In the genomic region with DNA sequence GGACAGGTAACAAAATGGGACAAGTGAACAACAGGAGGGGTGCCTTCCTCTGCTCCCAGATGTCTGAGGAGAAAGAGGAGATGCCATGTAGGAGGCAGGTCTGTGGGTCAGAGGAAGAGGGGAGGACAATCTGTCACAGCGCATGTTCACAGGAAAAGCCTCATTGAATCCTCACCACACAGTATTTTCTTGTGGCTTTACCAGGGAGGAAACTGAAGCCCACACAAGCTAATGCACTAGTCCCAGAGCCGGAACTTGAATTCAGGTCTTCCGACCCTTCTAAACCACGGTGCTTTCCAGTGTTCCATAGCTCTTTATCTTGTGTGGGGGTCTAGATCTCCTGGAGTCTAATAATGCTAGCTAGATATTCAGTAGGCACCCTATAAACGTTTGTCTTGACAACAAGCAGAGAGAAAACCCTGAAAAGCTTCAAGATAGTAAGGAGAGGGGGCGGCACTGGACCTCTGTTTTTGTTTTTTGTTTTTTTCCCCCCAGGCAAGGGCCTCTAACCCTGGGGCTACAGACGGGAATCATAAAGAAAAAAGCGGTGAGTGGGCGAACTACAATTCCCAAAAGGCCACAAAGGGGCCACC, we compare ENCODE assay signal across 8 cellular contexts. TPM values are rescaled to one million over a fixed set of nuclear protein-coding genes. Genes with fewer than 3 reads are reported as not detected.
A peak's percentile ranks its signal among the peaks of the same experiment; 100 is the strongest.
DNase-seq lines count a peak whose midpoint lies in the region; ATAC-seq, FAIRE-seq and TF ChIP-seq lines count a peak whose summit lies in the region.

No MANE protein-coding gene starts in this region.

- ATAC-seq in GM21447 (IDR thresholded peaks at IDR 0.05; ENCODE audit: unreplicated experiment) = peak; percentile 17
- ATAC-seq in psoas muscle = peak in 3 of 4 donors; percentile 1 to 24 (median 3)

- no peak overlapping the region; the same call in 1 of the 2 replicates for H2BK12ac ChIP-seq in H1 (ENCODE audit: low read depth, low read length)

- TF ChIP-seq EP300 in H1 (IDR thresholded peaks at IDR 0.05; ENCODE audit: borderline replicate concordance in 1 of 2, low read depth in 2 of 2, low read length in 2 of 2) = no peak

- no peak overlapping the region for H2AFZ ChIP-seq in H1 (ENCODE audit: low read length)

- H2BK20ac ChIP-seq in H1 (ENCODE audit: low read length) = no peak overlapping the region

- no peak overlapping the region; the same call in 1 of the 2 replicates for H2BK15ac ChIP-seq in H1 (ENCODE audit: low read length)

- no peak overlapping the region for H2BK120ac ChIP-seq in H1 (replicated peaks; ENCODE audit: low read depth, low read length)

- H3K27me3 ChIP-seq in BJ (ENCODE audit: control insufficient read depth, insufficient read depth, low read length) = no peaks in the 10 kb centered on the region
- peaks cover 17 to 38% (median 33%) of the 10 kb centered on the region in 4 experiments for H3K27me3 ChIP-seq in H1 (replicated peaks in 1 of 4; ENCODE audit: control insufficient read depth in 3 of 4, extremely low read depth in 1 of 4, insufficient read depth in 3 of 4, low read length in 3 of 4)
- H3K27me3 ChIP-seq in psoas muscle (ENCODE audit: insufficient read depth in 3 of 3, low read length in 2 of 3) = peaks cover 0 to 28% (median 2%) of the 10 kb centered on the region in 3 donors

- H4K8ac ChIP-seq in H1 (ENCODE audit: extremely low read depth, insufficient read depth, low read length) = no peak overlapping the region

- peaks cover 11% of the 10 kb centered on the region for H3K79me1 ChIP-seq in H1 (ENCODE audit: low read depth, low read length)

- no peak overlapping the region for H3K18ac ChIP-seq in H1 (ENCODE audit: extremely low read depth, low read length)

- H3K4me1 ChIP-seq in H1 (replicated peaks in 1 of 4; ENCODE audit: control insufficient read depth in 3 of 4, insufficient read depth in 4 of 4, low read length in 3 of 4) (peaks cover 4 to 45% (median 23%) of the 10 kb centered on the region in 4 experiments), psoas muscle (peaks cover 12% of the 10 kb centered on the region)

- no peak overlapping the region for H4K91ac ChIP-seq in H1 (replicated peaks; ENCODE audit: insufficient read length, low read length)

- FAIRE-seq in RCC 7860 (lab: Jason Lieb, UNC) = no peak
- no peak for FAIRE-seq in H1 (lab: Jason Lieb, UNC)

- peaks cover 14% of the 10 kb centered on the region for H3K23me2 ChIP-seq in H1 (ENCODE audit: low read depth, low read length)

- POLR2A ChIA-PET in BJ (lab: Charles Lee) = interaction anchor here (0.5 to 2.6 kb wide), 7 partner anchors 8 to 277 kb away, joined by 3 to 12 read pairs (median 4); a partner anchor contains a TSS
- POLR2A ChIA-PET in H1 (lab: Charles Lee; ENCODE audit: partially characterized antibody) = interaction anchor here (0.6 to 22.1 kb wide), 28 partner anchors 12 to 1125 kb away, joined by 3 to 852 read pairs (median 7); a partner anchor contains a TSS

- H3K4me3 ChIP-seq in BJ (ENCODE audit: low read depth, low read length) (peak overlapping the region; percentile 76), H1 (ENCODE audit: extremely low read depth in 1 of 4, insufficient read depth in 2 of 4, low read depth in 3 of 4, low read length in 4 of 4) (peak overlapping the region; percentile 69 to 93 (median 81)), psoas muscle (peak overlapping the region; percentile 78)

- H3K27ac ChIP-seq in H1 (ENCODE audit: low read depth, low read length) (no peak overlapping the region), psoas muscle (peak overlapping the region; percentile 77)

- TF ChIP-seq RAD21 in H1 (IDR thresholded peaks at IDR 0.05 in 1 of 2, conservative IDR thresholded peaks at IDR 0.05 in 1 of 2; ENCODE audit: low read depth in 2 of 2, low read length in 2 of 2) = no peak

- no peak overlapping the region for H3K4ac ChIP-seq in H1 (replicated peaks; ENCODE audit: insufficient read length, low read depth, low read length)

- peak overlapping the region; percentile 40; the same call in 1 of the 2 replicates for H2AK5ac ChIP-seq in H1 (ENCODE audit: low read depth, low read length)

- H3K36me3 ChIP-seq in BJ (ENCODE audit: control insufficient read depth, insufficient read depth, low read length) (peaks cover 27% of the 10 kb centered on the region), H1 (ENCODE audit: control insufficient read depth in 2 of 4, insufficient read depth in 4 of 4, low read length in 3 of 4) (peaks cover 28 to 37% (median 31%) of the 10 kb centered on the region in 4 experiments), psoas muscle (ENCODE audit: insufficient read depth in 1 of 2, low read depth in 1 of 2) (peaks cover 7 to 33% of the 10 kb centered on the region in 2 donors)

- peaks cover 12 to 28% of the 10 kb centered on the region in 2 experiments for H4K20me1 ChIP-seq in H1 (replicated peaks in 1 of 2; ENCODE audit: control insufficient read depth in 1 of 2, insufficient read depth in 2 of 2, low read length in 2 of 2)

- DNase-seq in BJ (ENCODE audit: low read depth) = no peak
- peak; percentile 18 for DNase-seq in RCC 7860 (ENCODE audit: low spot score)
- no peak for DNase-seq in H1 (ENCODE audit: low read depth in 1 of 2, low spot score in 2 of 2)
- DNase-seq in psoas muscle = no peak
- no peak for DNase-seq in dermis blood vessel endothelial cell
- no peak for DNase-seq in anterior cingulate cortex (lab: John Stamatoyannopoulos, UW)
- DNase-seq in globus pallidus (ENCODE audit: low spot score) = no peak

- CTCF ChIA-PET in BJ (lab: Yijun Ruan, JAX) = interaction anchor here (0.8 to 12.2 kb wide), 10 partner anchors 11 to 469 kb away, joined by 3 to 235 read pairs (median 4); a partner anchor contains a TSS
- CTCF ChIA-PET in H1 (lab: Charles Lee; ENCODE audit: partially characterized antibody) = interaction anchor here (0.7 to 27.9 kb wide), 9 partner anchors 14 to 227 kb away, joined by 3 to 726 read pairs (median 3); a partner anchor contains a TSS

- peak overlapping the region; percentile 96; the same call in 1 of the 2 replicates for H2BK5ac ChIP-seq in H1 (ENCODE audit: low read depth, low read length)

- intact Hi-C loops in psoas muscle (cut with DNase I) = no loop called here

- WGBS in H1 (ENCODE audit: extremely low coverage in 1 of 2, insufficient coverage in 1 of 2, insufficient read length in 1 of 2, insufficient replicate concordance in 2 of 2, low coverage in 1 of 2, low lambda C conversion rate in 2 of 2, missing lambda C conversion rate in 1 of 2), 2 experiments = 24% methylated on average over 9 of the region's 9 CpGs; no CpG with 5 or more reads in 1 of the 2 experiments
- WGBS in psoas muscle, 3 donors = 12 to 20% (median 15%) methylated on average over 9 of the region's 9 CpGs

- TF ChIP-seq CTCF in BJ (IDR thresholded peaks at IDR 0.05; ENCODE audit: insufficient read depth, low read depth, low read length) (no peak), H1 (IDR thresholded peaks at IDR 0.05; ENCODE audit: control extremely low read depth in 1 of 3, insufficient read depth in 1 of 3, low read depth in 1 of 3, low read length in 3 of 3) (no peak), psoas muscle (IDR thresholded peaks at IDR 0.05) (peak; percentile 10)

- no peak overlapping the region for H4K5ac ChIP-seq in H1 (ENCODE audit: insufficient read length, low read depth, low read length)

- H3K14ac ChIP-seq in H1 (ENCODE audit: insufficient read length) = no peak overlapping the region

- H3K23ac ChIP-seq in H1 (ENCODE audit: insufficient read length) = no peak overlapping the region

- H3K56ac ChIP-seq in H1 (replicated peaks; ENCODE audit: insufficient read length, low read depth, low read length) = no peak overlapping the region

- H3K9ac ChIP-seq in H1 (replicated peaks in 1 of 4; ENCODE audit: extremely low read depth in 1 of 4, low read depth in 3 of 4, low read length in 3 of 4) = peak overlapping the region in 3 of 4 experiments; percentile 95 to 99 (median 97); a peak in 5 of 7 replicates

- TF ChIP-seq POLR2A in H1 (IDR thresholded peaks at IDR 0.05; ENCODE audit: control extremely low read depth in 1 of 2, low read depth in 2 of 2, low read length in 2 of 2) = no peak

- peaks cover 6 to 15% of the 10 kb centered on the region in 2 experiments; a peak in 3 of 4 replicates for H3K79me2 ChIP-seq in H1 (ENCODE audit: control insufficient read depth in 1 of 2, insufficient read depth in 2 of 2, low read length in 2 of 2)

- H3K9me3 ChIP-seq in H1 (ENCODE audit: insufficient read depth in 2 of 2, low read depth in 1 of 2, low read length in 1 of 2) (no peaks in the 10 kb centered on the region), psoas muscle (no peaks in the 10 kb centered on the region)

- peak overlapping the region; percentile 94 to 95 for H3K4me2 ChIP-seq in H1 (ENCODE audit: insufficient read depth in 1 of 2, low read depth in 2 of 2, low read length in 2 of 2)

RNA-seq across cellular contexts. Expression of a gene that starts 0.4 kb away (rescaled TPM):
- 299 and 550 TPM in 2 replicates for polyA plus RNA-seq in BJ (2011; rRNA removed)
- polyA minus RNA-seq in BJ (2011; rRNA and poly(A)+ RNA removed) = 213 and 403 TPM in 2 replicates
- total RNA-seq in H1 (2021; fragmentation: NEBNext Ultra II Directional; extraction: Animal tissue kit (Norgen Biotek cat#: 25700)) = 274 and 283 TPM in 2 replicates
- 520 and 847 TPM in 2 replicates for polyA plus RNA-seq in H1 (2011; rRNA removed)
- polyA plus RNA-seq in H1 (2011; cell fraction: cytosol; rRNA removed) = 535 TPM
- polyA plus RNA-seq in H1 (2011; cell fraction: nucleus; rRNA removed) = 681 TPM
- 231 to 352 TPM (median 336 TPM) in 4 replicates for polyA plus RNA-seq in H1 (2012, experiment 1 of 2)
- 385 TPM for polyA plus RNA-seq in H1 (2012, experiment 2 of 2)
- 209 TPM for polyA plus RNA-seq in H1 (2013, experiment 1 of 2)
- 189 TPM for polyA plus RNA-seq in H1 (2013, experiment 2 of 2)
- 316 and 343 TPM in 2 replicates for polyA minus RNA-seq in H1 (2011; rRNA and poly(A)+ RNA removed)
- 236 TPM for polyA minus RNA-seq in H1 (2011; cell fraction: cytosol; rRNA and poly(A)+ RNA removed)
- polyA minus RNA-seq in H1 (2011; cell fraction: nucleus; rRNA and poly(A)+ RNA removed) = 206 TPM
- 10 to 100 TPM; 39.2 to 59.2 (median 47.3) TPM for total RNA-seq in psoas muscle
- 10 to 100 TPM; 36.6 to 66.8 (median 62.7) TPM for polyA plus RNA-seq in psoas muscle
- total RNA-seq in dermis blood vessel endothelial cell = 140 and 291 TPM in 2 replicates

RNA-seq across cellular contexts. Expression of a gene that starts 12.5 kb away (rescaled TPM):
- polyA plus RNA-seq in BJ (2011; rRNA removed) (1.4 and 2.8 TPM in 2 replicates), H1 (2011; rRNA removed) (0.92 and 1.4 TPM in 2 replicates), psoas muscle (under 1 TPM in 2 of 3 donors, not detected in 1; 0.01 to 0.20 TPM)
- polyA minus RNA-seq in BJ (2011; rRNA and poly(A)+ RNA removed) = 1.8 and 2.2 TPM in 2 replicates
- total RNA-seq in H1 (2021; fragmentation: NEBNext Ultra II Directional; extraction: Animal tissue kit (Norgen Biotek cat#: 25700)) = 1.7 and 1.8 TPM in 2 replicates
- polyA plus RNA-seq in H1 (2011; cell fraction: cytosol; rRNA removed) = 0.48 TPM
- 1.7 TPM for polyA plus RNA-seq in H1 (2011; cell fraction: nucleus; rRNA removed)
- 1.7 to 3.4 TPM (median 2.3 TPM) in 4 replicates for polyA plus RNA-seq in H1 (2012, experiment 1 of 2)
- polyA plus RNA-seq in H1 (2012, experiment 2 of 2) = 1.5 TPM
- polyA plus RNA-seq in H1 (2013, experiment 1 of 2) = 3.2 TPM
- polyA plus RNA-seq in H1 (2013, experiment 2 of 2) = 3.0 TPM
- 0.59 and 0.63 TPM in 2 replicates for polyA minus RNA-seq in H1 (2011; rRNA and poly(A)+ RNA removed)
- polyA minus RNA-seq in H1 (2011; cell fraction: cytosol; rRNA and poly(A)+ RNA removed) = 1.3 TPM
- 1.00 TPM for polyA minus RNA-seq in H1 (2011; cell fraction: nucleus; rRNA and poly(A)+ RNA removed)
- total RNA-seq in psoas muscle (under 1 TPM in 3 of 4 donors, not detected in 1; 0.24 to 0.58 (median 0.42) TPM), dermis blood vessel endothelial cell (0.51 TPM in 1 of 2 replicates, not detected in the other)

RNA-seq across cellular contexts. Expression of a gene that starts 21.9 kb away (rescaled TPM):
- polyA plus RNA-seq in BJ (2011; rRNA removed) (0.12 and 0.48 TPM in 2 replicates), H1 (2011; rRNA removed) (0.70 and 0.77 TPM in 2 replicates), psoas muscle (1,000 to 10,000 TPM in 1 of 3 donors, 100 to 1,000 TPM in 1, 10 to 100 TPM in 1; 98.2 to 1,376 (median 738) TPM)
- 0.62 and 0.67 TPM in 2 replicates for polyA minus RNA-seq in BJ (2011; rRNA and poly(A)+ RNA removed)
- 1.3 and 1.9 TPM in 2 replicates for total RNA-seq in H1 (2021; fragmentation: NEBNext Ultra II Directional; extraction: Animal tissue kit (Norgen Biotek cat#: 25700))
- polyA plus RNA-seq in H1 (2011; cell fraction: cytosol; rRNA removed) = 1.9 TPM
- 3.4 TPM for polyA plus RNA-seq in H1 (2011; cell fraction: nucleus; rRNA removed)
- 1.6 to 2.9 TPM (median 2.3 TPM) in 4 replicates for polyA plus RNA-seq in H1 (2012, experiment 1 of 2)
- 0.72 TPM for polyA plus RNA-seq in H1 (2012, experiment 2 of 2)
- 0.79 TPM for polyA plus RNA-seq in H1 (2013, experiment 1 of 2)
- polyA plus RNA-seq in H1 (2013, experiment 2 of 2) = 0.81 TPM
- 0.71 and 0.98 TPM in 2 replicates for polyA minus RNA-seq in H1 (2011; rRNA and poly(A)+ RNA removed)
- 2.1 TPM for polyA minus RNA-seq in H1 (2011; cell fraction: cytosol; rRNA and poly(A)+ RNA removed)
- 2.4 TPM for polyA minus RNA-seq in H1 (2011; cell fraction: nucleus; rRNA and poly(A)+ RNA removed)
- total RNA-seq in psoas muscle (1,000 to 10,000 TPM in 2 of 4 donors, 100 to 1,000 TPM in 2; 576 to 1,676 (median 997) TPM), dermis blood vessel endothelial cell (0.65 TPM in 1 of 2 replicates, not detected in the other)

Comparison
In these comparisons a context has a peak if more than half of its experiments do, and no peak if none do; other contexts are left out.
1. RNA of a gene that starts 21.9 kb away (total RNA-seq): 576 to 1,676 TPM in psoas muscle; 1.3 to 1.9 TPM in H1 and 0.65 TPM in dermis blood vessel endothelial cell; every median in the first group is over 100 times any median in the second.
2. Peak in every context shown above with its lines, with median percentiles within 50 percentile points of each other: H3K4me3 ChIP-seq.